In the genomic region with DNA sequence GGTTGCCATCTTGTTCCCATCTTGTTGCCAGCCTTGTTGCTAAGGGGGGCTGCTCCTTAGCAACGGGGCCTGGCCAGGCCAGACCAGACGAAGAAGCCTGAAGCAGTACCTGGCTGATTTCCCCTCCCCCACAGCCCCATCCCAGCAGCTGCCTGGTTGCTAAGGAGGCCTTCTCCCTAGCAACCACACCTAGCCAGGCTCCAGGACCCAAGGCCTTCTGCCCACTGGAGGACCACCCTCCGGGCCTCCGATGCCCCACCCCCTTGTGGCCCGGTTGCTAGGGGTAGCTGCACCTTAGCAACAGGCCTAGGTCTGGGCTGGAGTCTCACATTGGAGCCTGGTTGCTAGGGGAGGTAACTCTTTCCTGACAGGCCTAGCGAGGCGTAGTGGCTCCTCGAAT, we compare ENCODE assay signal across 1 cellular context.
TF ChIP-seq lines count a peak whose summit lies in the region.

No MANE protein-coding gene starts in this region.

TF ChIP-seq in GM23338, 12 proteins besides CTCF, POLR2A, EP300 and RAD21 (continued from another document):
- TF ChIP-seq, protein P1, sequence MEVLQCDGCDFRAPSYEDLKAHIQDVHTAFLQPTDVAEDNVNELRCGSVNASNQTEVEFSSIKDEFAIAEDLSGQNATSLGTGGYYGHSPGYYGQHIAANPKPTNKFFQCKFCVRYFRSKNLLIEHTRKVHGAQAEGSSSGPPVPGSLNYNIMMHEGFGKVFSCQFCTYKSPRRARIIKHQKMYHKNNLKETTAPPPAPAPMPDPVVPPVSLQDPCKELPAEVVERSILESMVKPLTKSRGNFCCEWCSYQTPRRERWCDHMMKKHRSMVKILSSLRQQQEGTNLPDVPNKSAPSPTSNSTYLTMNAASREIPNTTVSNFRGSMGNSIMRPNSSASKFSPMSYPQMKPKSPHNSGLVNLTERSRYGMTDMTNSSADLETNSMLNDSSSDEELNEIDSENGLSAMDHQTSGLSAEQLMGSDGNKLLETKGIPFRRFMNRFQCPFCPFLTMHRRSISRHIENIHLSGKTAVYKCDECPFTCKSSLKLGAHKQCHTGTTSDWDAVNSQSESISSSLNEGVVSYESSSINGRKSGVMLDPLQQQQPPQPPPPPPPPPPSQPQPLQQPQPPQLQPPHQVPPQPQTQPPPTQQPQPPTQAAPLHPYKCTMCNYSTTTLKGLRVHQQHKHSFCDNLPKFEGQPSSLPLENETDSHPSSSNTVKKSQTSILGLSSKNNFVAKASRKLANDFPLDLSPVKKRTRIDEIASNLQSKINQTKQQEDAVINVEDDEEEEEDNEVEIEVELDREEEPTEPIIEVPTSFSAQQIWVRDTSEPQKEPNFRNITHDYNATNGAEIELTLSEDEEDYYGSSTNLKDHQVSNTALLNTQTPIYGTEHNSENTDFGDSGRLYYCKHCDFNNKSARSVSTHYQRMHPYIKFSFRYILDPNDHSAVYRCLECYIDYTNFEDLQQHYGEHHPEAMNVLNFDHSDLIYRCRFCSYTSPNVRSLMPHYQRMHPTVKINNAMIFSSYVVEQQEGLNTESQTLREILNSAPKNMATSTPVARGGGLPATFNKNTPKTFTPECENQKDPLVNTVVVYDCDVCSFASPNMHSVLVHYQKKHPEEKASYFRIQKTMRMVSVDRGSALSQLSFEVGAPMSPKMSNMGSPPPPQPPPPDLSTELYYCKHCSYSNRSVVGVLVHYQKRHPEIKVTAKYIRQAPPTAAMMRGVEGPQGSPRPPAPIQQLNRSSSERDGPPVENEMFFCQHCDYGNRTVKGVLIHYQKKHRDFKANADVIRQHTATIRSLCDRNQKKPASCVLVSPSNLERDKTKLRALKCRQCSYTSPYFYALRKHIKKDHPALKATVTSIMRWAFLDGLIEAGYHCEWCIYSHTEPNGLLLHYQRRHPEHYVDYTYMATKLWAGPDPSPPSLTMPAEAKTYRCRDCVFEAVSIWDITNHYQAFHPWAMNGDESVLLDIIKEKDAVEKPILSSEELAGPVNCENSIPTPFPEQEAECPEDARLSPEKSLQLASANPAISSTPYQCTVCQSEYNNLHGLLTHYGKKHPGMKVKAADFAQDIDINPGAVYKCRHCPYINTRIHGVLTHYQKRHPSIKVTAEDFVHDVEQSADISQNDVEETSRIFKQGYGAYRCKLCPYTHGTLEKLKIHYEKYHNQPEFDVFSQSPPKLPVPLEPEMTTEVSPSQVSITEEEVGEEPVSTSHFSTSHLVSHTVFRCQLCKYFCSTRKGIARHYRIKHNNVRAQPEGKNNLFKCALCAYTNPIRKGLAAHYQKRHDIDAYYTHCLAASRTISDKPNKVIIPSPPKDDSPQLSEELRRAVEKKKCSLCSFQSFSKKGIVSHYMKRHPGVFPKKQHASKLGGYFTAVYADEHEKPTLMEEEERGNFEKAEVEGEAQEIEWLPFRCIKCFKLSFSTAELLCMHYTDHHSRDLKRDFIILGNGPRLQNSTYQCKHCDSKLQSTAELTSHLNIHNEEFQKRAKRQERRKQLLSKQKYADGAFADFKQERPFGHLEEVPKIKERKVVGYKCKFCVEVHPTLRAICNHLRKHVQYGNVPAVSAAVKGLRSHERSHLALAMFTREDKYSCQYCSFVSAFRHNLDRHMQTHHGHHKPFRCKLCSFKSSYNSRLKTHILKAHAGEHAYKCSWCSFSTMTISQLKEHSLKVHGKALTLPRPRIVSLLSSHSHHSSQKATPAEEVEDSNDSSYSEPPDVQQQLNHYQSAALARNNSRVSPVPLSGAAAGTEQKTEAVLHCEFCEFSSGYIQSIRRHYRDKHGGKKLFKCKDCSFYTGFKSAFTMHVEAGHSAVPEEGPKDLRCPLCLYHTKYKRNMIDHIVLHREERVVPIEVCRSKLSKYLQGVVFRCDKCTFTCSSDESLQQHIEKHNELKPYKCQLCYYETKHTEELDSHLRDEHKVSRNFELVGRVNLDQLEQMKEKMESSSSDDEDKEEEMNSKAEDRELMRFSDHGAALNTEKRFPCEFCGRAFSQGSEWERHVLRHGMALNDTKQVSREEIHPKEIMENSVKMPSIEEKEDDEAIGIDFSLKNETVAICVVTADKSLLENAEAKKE (CRISPR knock-in tag; IDR thresholded peaks at IDR 0.05) = no peak
- TF ChIP-seq ZNF331 (CRISPR knock-in tag; IDR thresholded peaks at IDR 0.05; ENCODE audit: low read depth) (no peak), CREB1 (CRISPR knock-in tag; IDR thresholded peaks at IDR 0.05; ENCODE audit: low read depth) (no peak), STAT1 (IDR thresholded peaks at IDR 0.05; ENCODE audit: unreplicated experiment) (no peak)
